Comparison of ENCODE assay signal across 10 cellular contexts in the genomic region with DNA sequence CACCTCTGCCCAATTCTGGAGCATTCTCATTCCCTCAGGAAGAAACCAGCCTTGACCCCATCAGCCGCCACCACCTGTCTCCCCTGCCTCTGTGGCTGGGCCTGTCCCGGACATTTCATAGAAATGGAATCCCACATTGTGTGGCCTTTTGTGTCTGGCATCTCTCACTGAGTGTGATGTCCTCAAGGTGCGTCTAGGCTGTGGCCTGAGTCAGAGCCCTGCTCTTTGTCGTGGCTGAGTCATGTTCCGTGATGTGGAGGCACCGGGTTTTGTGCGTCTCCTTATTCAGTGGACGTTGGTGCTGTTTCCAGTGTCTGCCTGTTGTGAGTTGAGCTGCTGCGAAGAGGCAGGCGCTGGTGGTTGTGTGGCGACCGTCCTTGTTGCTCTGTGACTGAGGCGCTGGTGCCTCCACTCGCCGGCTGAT. TPM values are rescaled to one million over a fixed set of nuclear protein-coding genes. Genes with fewer than 3 reads are reported as not detected.
DNase-seq lines count a peak whose midpoint lies in the region; ATAC-seq, FAIRE-seq and TF ChIP-seq lines count a peak whose summit lies in the region.
"Had no signal": no experiment of that assay in that cellular context is flagged by ENCODE, and none has a peak within 500 bp of the region (broad histone marks: within the 10 kb centered on the region; RNA-seq: fewer than 3 reads in every experiment).

No MANE protein-coding gene starts in this region.

- no peak overlapping the region for H3K27ac ChIP-seq in left ventricle myocardium inferior (replicated peaks)
- H3K27ac ChIP-seq: VCaP had no signal

- intact Hi-C loops in cardiac septum (cut with DNase I) = loop anchor here (5.0 kb wide), 1 partner anchor 63 kb away; the partner anchor contains the start of gene HMG20B
- intact Hi-C loops in left ventricle myocardium inferior (cut with micrococcal nuclease) = no loop called here

- TF ChIP-seq CTCF in D721Med (IDR thresholded peaks at IDR 0.05; ENCODE audit: insufficient read depth, missing control alignments) = no peak
- no peak for TF ChIP-seq CTCF in left ventricle myocardium inferior (IDR thresholded peaks at IDR 0.05; ENCODE audit: borderline replicate concordance)

- peaks cover 29% of the 10 kb centered on the region for H3K4me1 Mint-ChIP-seq in activated T-helper 17 cell treated with anti-CD3 and anti-CD28 coated beads, Interleukin-2, amount 50 U/mL, for 72 hours

- H3K4me3 ChIP-seq in MG63 = no peak overlapping the region
- H3K4me3 ChIP-seq in left ventricle myocardium inferior = no peak overlapping the region

- H3K27me3 ChIP-seq in MG63 (no peaks in the 10 kb centered on the region), left ventricle myocardium inferior (ENCODE audit: low read depth) (no peaks in the 10 kb centered on the region)

- FAIRE-seq in D721Med (lab: Jason Lieb, UNC) = no peak

- H3K4me1 ChIP-seq in left ventricle myocardium inferior = peaks cover 75% of the 10 kb centered on the region

- no peaks in the 10 kb centered on the region for H3K9me3 Mint-ChIP-seq in activated T-helper 17 cell treated with anti-CD3 and anti-CD28 coated beads, Interleukin-2, amount 50 U/mL, for 72 hours

- peaks cover 36% of the 10 kb centered on the region for H3K36me3 Mint-ChIP-seq in activated T-helper 17 cell treated with anti-CD3 and anti-CD28 coated beads, Interleukin-2, amount 50 U/mL, for 72 hours (ENCODE audit: low read depth)

- DNase-seq in stimulated activated CD4-positive, alpha-beta T cell treated with anti-CD3 and anti-CD28 coated beads, Interleukin-15, amount 100 ng/mL, for 48 hours (ENCODE audit: low read depth in 2 of 2) = peak; percentile 30 to 43
- no peak for DNase-seq in stimulated activated CD4-positive, alpha-beta T cell treated with anti-CD3 and anti-CD28 coated beads, Interleukin-4, amount 100 ng/mL, for 1 hour
- peak; percentile 91 for DNase-seq in islet precursor cell
- DNase-seq in cardiac septum (ENCODE audit: low spot score) = no peak
- no peak for DNase-seq in D721Med (ENCODE audit: insufficient read length, low spot score)
- no peak for DNase-seq in MG63
- DNase-seq in left ventricle myocardium inferior = no peak
- DNase-seq: erythroblast had no signal

- H3K9me3 ChIP-seq in MG63 (no peaks in the 10 kb centered on the region), left ventricle myocardium inferior (replicated peaks) (no peaks in the 10 kb centered on the region)

- H3K36me3 ChIP-seq in MG63 (peaks cover 5% of the 10 kb centered on the region), left ventricle myocardium inferior (peaks cover 14% of the 10 kb centered on the region)

- peak overlapping the region; percentile 94 for H3K27ac Mint-ChIP-seq in activated T-helper 17 cell treated with anti-CD3 and anti-CD28 coated beads, Interleukin-2, amount 50 U/mL, for 72 hours

- H3K4me3 Mint-ChIP-seq in activated T-helper 17 cell treated with anti-CD3 and anti-CD28 coated beads, Interleukin-2, amount 50 U/mL, for 72 hours = peak overlapping the region; percentile 81

- ATAC-seq in activated T-helper 17 cell treated with anti-CD3 and anti-CD28 coated beads, Interleukin-2, amount 50 U/mL, for 72 hours (replicated peaks) = peak; percentile 37

- no peaks in the 10 kb centered on the region for H3K27me3 Mint-ChIP-seq in activated T-helper 17 cell treated with anti-CD3 and anti-CD28 coated beads, Interleukin-2, amount 50 U/mL, for 72 hours

RNA-seq across cellular contexts. Expression of gene FZR1, which starts 3.5 kb away (rescaled TPM):
- 10 to 100 TPM; 51.5 to 64.3 TPM for total RNA-seq in activated T-helper 17 cell treated with anti-CD3 and anti-CD28 coated beads, Interleukin-2, amount 50 U/mL, for 72 hours
- total RNA-seq in cardiac septum (23.8 TPM), left ventricle myocardium inferior (20.7 TPM)
- 20.8 and 31.1 TPM in 2 replicates for total RNA-seq in MG63 (2014; rRNA removed; shearing (Covaris generic); ENCODE audit: low replicate concordance)

RNA-seq across cellular contexts. Expression of gene DOHH, which starts 9.1 kb away (rescaled TPM):
- 10 to 100 TPM; 11.1 to 22.2 TPM for total RNA-seq in activated T-helper 17 cell treated with anti-CD3 and anti-CD28 coated beads, Interleukin-2, amount 50 U/mL, for 72 hours
- total RNA-seq in cardiac septum = 11.1 TPM
- 20.8 and 34.5 TPM in 2 replicates for total RNA-seq in MG63 (2014; rRNA removed; shearing (Covaris generic); ENCODE audit: low replicate concordance)
- 11.1 TPM for total RNA-seq in left ventricle myocardium inferior

RNA-seq across cellular contexts. Expression of gene SMIM44, which starts 26.3 kb away (rescaled TPM):
- total RNA-seq in activated T-helper 17 cell treated with anti-CD3 and anti-CD28 coated beads, Interleukin-2, amount 50 U/mL, for 72 hours = not detected
- total RNA-seq in cardiac septum (not detected), left ventricle myocardium inferior (not detected)
- total RNA-seq in MG63 (2014; rRNA removed; shearing (Covaris generic); ENCODE audit: low replicate concordance) = not detected in 2 replicates

RNA-seq across cellular contexts. Expression of gene SMIM24, which starts 29.3 kb away (rescaled TPM):
- total RNA-seq in activated T-helper 17 cell treated with anti-CD3 and anti-CD28 coated beads, Interleukin-2, amount 50 U/mL, for 72 hours = 1 to 10 TPM in 1 of 2 donors, not detected in 1; 1.6 TPM
- total RNA-seq in cardiac septum (not detected), left ventricle myocardium inferior (not detected)
- total RNA-seq in MG63 (2014; rRNA removed; shearing (Covaris generic); ENCODE audit: low replicate concordance) = not detected in 2 replicates

RNA-seq across cellular contexts. Expression of gene TEKTIP1, which starts 29.4 kb away (rescaled TPM):
- 1 to 10 TPM; 2.1 to 4.0 TPM for total RNA-seq in activated T-helper 17 cell treated with anti-CD3 and anti-CD28 coated beads, Interleukin-2, amount 50 U/mL, for 72 hours
- 1.7 TPM for total RNA-seq in cardiac septum
- not detected in 2 replicates for total RNA-seq in MG63 (2014; rRNA removed; shearing (Covaris generic); ENCODE audit: low replicate concordance)
- not detected for total RNA-seq in left ventricle myocardium inferior

Comparison
In these comparisons a context has a peak if more than half of its experiments do, and no peak if none do; other contexts are left out.
1. DNase-seq: peak in stimulated activated CD4-positive, alpha-beta T cell treated with anti-CD3 and anti-CD28 coated beads, Interleukin-15, amount 100 ng/mL, for 48 hours (2 of 2) and islet precursor cell (single experiment); none in stimulated activated CD4-positive, alpha-beta T cell treated with anti-CD3 and anti-CD28 coated beads, Interleukin-4, amount 100 ng/mL, for 1 hour (single experiment), cardiac septum (single experiment), D721Med (single experiment), MG63 (single experiment) and left ventricle myocardium inferior (single experiment).